In the genomic region with DNA sequence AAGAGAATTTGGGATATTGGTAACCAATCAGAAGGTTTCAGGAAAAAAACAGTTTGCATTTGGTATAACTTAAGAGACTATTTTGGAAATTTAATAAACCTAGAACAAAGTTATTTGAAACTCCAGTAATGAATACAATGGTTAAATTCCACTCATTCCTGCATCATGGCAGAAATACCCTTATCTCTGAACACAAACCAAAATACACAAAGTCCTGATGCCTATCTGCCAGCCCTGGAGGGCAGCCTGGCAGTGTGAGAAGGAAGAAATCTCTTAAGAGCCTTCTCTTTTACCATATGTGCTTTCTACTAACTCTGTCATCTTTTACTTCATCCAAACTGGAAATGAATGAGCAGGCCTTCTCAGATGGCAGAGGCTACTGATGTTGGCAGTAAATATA, we compare ENCODE assay signal across 12 cellular contexts.
DNase-seq lines count a peak whose midpoint lies in the region; TF ChIP-seq lines count a peak whose summit lies in the region.
"Had no signal": no experiment of that assay in that cellular context is flagged by ENCODE, and none has a peak within 500 bp of the region (broad histone marks: within the 10 kb centered on the region; RNA-seq: fewer than 3 reads in every experiment).

No MANE protein-coding gene starts in this region.

- H3K9me3 ChIP-seq in GM23248 (ENCODE audit: low read depth) (no peaks in the 10 kb centered on the region), testis (no peaks in the 10 kb centered on the region)
- H3K9me3 ChIP-seq: thoracic aorta had no signal

- TF ChIP-seq POLR2A in testis (IDR thresholded peaks at IDR 0.05) = no peak

- no peaks in the 10 kb centered on the region for H3K36me3 Mint-ChIP-seq in progenitor cell of endocrine pancreas (ENCODE audit: insufficient read depth)
- H3K36me3 Mint-ChIP-seq: CD8-positive, alpha-beta T cell had no signal

- in situ Hi-C loops in GM23248 (cut with MboI) = no loop called here

- H3K27me3 Mint-ChIP-seq in progenitor cell of endocrine pancreas = peaks cover 3% of the 10 kb centered on the region

- H3K4me1 Mint-ChIP-seq in progenitor cell of endocrine pancreas (ENCODE audit: low read depth) = peaks cover 29% of the 10 kb centered on the region

- H3K27me3 ChIP-seq in GM23248 (replicated peaks; ENCODE audit: insufficient read depth) (no peaks in the 10 kb centered on the region), testis (no peaks in the 10 kb centered on the region)

- TF ChIP-seq CTCF in progenitor cell of endocrine pancreas (IDR thresholded peaks at IDR 0.05; ENCODE audit: unreplicated experiment) (no peak), testis (IDR thresholded peaks at IDR 0.05) (no peak)

- DNase-seq in GM23248 (peak; percentile 48), RPMI7951 (ENCODE audit: low read depth) (peak; percentile 90), fibroblast of gingiva (ENCODE audit: low read depth) (peak; percentile 54), progenitor cell of endocrine pancreas (ENCODE audit: low spot score, unreplicated experiment) (no peak), SK-N-DZ (ENCODE audit: low spot score) (no peak), inferior parietal cortex (ENCODE audit: extremely low spot score) (no peak), testis (no peak), SKM-1 (lab: John Stamatoyannopoulos, UW; ENCODE audit: unreplicated experiment) (no peak)
- DNase-seq: activated CD4-positive, alpha-beta T cell treated with anti-CD3 and anti-CD28 coated beads, Interleukin-2, amount 50 U/mL, for 4 hours; CD8-positive, alpha-beta T cell had no signal

- H3K9me3 Mint-ChIP-seq in progenitor cell of endocrine pancreas (ENCODE audit: low read depth) = no peaks in the 10 kb centered on the region
- H3K9me3 Mint-ChIP-seq: CD8-positive, alpha-beta T cell had no signal

- H3K36me3 ChIP-seq in GM23248 (ENCODE audit: low read depth) (no peaks in the 10 kb centered on the region), testis (ENCODE audit: low read depth, missing control alignments) (no peaks in the 10 kb centered on the region)
- H3K36me3 ChIP-seq: thoracic aorta had no signal

- H3K9me2 ChIP-seq in GM23248 (ENCODE audit: insufficient read depth) = no peaks in the 10 kb centered on the region

- H3K4me3 Mint-ChIP-seq in progenitor cell of endocrine pancreas (ENCODE audit: low read depth) = peak overlapping the region; percentile 25
- H3K4me3 Mint-ChIP-seq: CD8-positive, alpha-beta T cell had no signal

- intact Hi-C loops in testis (cut with DNase I; ENCODE audit: low total_unique reads) = no loop called here

- peak overlapping the region; percentile 27; the same call in 1 of the 2 replicates for H2AFZ ChIP-seq in GM23248

- H3K4me2 ChIP-seq in GM23248 (ENCODE audit: unreplicated experiment) = peak overlapping the region; percentile 72

- no peak overlapping the region for H3K27ac Mint-ChIP-seq in progenitor cell of endocrine pancreas
- H3K27ac Mint-ChIP-seq: CD8-positive, alpha-beta T cell had no signal

- H4K20me1 ChIP-seq in GM23248 (ENCODE audit: insufficient read depth) = no peaks in the 10 kb centered on the region

- H3K4me3 ChIP-seq in GM23248 = no peak overlapping the region
- H3K4me3 ChIP-seq in testis = no peak overlapping the region
- H3K4me3 ChIP-seq: skin epidermis, thoracic aorta had no signal

- H3K27ac ChIP-seq in GM23248 (peak overlapping the region; percentile 92), testis (no peak overlapping the region)

- H3F3A ChIP-seq in GM23248 (ENCODE audit: insufficient read depth) = peaks cover 25% of the 10 kb centered on the region

- H3K9ac ChIP-seq in GM23248 = peak overlapping the region; percentile 55

- no peaks in the 10 kb centered on the region for H3K79me2 ChIP-seq in GM23248 (ENCODE audit: insufficient read depth)

- H3K4me1 ChIP-seq in GM23248 (ENCODE audit: insufficient read depth) (peaks cover 22% of the 10 kb centered on the region), testis (peaks cover 7% of the 10 kb centered on the region)

Comparison
In these comparisons a context has a peak if more than half of its experiments do, and no peak if none do; other contexts are left out.
1. DNase-seq: peak in GM23248 (single experiment), RPMI7951 (single experiment) and fibroblast of gingiva (single experiment); none in progenitor cell of endocrine pancreas (single experiment), SK-N-DZ (single experiment), inferior parietal cortex (single experiment), testis (single experiment) and SKM-1 (single experiment).